1 cellular context compared by ENCODE assay signal in the genomic region with DNA sequence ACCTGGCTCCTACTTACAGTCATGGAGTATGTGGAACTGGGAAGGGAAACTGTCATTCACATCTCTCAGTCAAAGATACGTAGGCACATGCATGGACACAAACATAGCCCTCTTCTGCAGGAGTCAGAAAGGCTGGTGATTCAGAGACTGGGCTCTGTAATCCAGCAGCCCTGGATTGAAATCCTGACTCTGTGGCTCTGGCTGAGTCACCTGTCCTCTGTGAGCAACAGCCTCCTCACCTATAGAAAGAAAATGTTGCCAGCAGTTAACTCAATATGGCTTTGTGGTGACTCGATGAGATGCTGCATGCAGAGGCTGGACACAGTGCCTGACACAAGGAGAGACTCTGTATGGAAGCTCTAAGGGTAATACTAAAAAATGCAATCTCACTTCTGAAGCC.
TF ChIP-seq lines count a peak whose summit lies in the region.

No MANE protein-coding gene starts in this region.

TF ChIP-seq in HepG2, 621 proteins besides CTCF, POLR2A, EP300 and RAD21 (continued from another document):
- TF ChIP-seq, protein P1, sequence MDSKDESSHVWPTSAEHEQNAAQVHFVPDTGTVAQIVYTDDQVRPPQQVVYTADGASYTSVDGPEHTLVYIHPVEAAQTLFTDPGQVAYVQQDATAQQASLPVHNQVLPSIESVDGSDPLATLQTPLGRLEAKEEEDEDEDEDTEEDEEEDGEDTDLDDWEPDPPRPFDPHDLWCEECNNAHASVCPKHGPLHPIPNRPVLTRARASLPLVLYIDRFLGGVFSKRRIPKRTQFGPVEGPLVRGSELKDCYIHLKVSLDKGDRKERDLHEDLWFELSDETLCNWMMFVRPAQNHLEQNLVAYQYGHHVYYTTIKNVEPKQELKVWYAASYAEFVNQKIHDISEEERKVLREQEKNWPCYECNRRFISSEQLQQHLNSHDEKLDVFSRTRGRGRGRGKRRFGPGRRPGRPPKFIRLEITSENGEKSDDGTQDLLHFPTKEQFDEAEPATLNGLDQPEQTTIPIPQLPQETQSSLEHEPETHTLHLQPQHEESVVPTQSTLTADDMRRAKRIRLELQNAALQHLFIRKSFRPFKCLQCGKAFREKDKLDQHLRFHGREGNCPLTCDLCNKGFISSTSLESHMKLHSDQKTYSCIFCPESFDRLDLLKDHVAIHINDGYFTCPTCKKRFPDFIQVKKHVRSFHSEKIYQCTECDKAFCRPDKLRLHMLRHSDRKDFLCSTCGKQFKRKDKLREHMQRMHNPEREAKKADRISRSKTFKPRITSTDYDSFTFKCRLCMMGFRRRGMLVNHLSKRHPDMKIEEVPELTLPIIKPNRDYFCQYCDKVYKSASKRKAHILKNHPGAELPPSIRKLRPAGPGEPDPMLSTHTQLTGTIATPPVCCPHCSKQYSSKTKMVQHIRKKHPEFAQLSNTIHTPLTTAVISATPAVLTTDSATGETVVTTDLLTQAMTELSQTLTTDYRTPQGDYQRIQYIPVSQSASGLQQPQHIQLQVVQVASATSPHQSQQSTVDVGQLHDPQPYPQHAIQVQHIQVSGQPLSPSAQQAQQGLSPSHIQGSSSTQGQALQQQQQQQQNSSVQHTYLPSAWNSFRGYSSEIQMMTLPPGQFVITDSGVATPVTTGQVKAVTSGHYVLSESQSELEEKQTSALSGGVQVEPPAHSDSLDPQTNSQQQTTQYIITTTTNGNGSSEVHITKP (CRISPR knock-in tag; IDR thresholded peaks at IDR 0.05; ENCODE audit: low read depth): no peak
- TF ChIP-seq KAT8 (CRISPR knock-in tag; IDR thresholded peaks at IDR 0.05): no peak
- TF ChIP-seq TGIF2 (CRISPR knock-in tag; IDR thresholded peaks at IDR 0.05): no peak
